Comparison of ENCODE assay signal across 1 cellular context in the genomic region with DNA sequence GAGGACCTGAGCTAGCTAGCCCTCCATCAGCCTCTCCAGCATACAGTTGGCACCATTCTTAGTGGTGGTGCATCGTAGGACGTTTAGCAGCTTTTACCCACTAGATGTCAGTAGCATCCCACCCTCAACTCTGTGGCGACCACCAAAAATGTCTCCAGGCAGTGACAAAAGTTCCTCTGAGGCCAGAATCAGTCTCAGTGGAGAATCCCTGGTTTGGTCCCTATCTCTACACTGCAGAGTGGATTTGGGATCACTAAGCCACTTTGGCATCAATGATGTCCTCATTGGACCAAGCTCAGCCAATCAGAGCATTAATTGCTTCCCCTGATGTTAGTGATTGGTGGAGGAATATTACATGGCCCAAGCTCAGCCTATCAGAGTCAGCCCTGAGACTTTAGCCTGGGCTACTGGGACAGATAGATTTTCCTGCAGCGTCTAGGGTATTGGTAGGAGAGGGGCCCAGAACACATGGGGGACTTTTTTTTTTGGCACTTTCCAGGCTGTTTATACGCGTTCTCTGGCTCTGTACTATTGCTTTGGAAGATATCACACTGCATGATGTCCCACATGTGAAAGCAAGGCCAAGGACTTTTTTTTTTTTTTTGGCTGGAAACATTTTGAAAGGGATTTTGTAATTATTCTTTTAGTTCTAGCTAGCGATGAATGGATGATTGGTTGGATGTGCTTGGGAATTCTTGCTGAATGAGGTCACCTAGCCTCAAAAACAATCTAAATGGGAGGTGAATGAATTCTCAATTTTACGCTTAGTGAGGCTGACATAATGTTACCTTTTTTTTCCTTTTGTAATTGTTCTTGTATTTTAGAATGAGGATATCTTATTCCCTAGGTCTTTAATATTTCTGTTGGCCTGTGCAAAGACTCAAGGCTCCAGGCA.
TF ChIP-seq lines count a peak whose summit lies in the region.

No MANE protein-coding gene starts in this region.

TF ChIP-seq in GM23338, 12 proteins besides CTCF, POLR2A, EP300 and RAD21 (continued from another document):
- TF ChIP-seq, protein P1, sequence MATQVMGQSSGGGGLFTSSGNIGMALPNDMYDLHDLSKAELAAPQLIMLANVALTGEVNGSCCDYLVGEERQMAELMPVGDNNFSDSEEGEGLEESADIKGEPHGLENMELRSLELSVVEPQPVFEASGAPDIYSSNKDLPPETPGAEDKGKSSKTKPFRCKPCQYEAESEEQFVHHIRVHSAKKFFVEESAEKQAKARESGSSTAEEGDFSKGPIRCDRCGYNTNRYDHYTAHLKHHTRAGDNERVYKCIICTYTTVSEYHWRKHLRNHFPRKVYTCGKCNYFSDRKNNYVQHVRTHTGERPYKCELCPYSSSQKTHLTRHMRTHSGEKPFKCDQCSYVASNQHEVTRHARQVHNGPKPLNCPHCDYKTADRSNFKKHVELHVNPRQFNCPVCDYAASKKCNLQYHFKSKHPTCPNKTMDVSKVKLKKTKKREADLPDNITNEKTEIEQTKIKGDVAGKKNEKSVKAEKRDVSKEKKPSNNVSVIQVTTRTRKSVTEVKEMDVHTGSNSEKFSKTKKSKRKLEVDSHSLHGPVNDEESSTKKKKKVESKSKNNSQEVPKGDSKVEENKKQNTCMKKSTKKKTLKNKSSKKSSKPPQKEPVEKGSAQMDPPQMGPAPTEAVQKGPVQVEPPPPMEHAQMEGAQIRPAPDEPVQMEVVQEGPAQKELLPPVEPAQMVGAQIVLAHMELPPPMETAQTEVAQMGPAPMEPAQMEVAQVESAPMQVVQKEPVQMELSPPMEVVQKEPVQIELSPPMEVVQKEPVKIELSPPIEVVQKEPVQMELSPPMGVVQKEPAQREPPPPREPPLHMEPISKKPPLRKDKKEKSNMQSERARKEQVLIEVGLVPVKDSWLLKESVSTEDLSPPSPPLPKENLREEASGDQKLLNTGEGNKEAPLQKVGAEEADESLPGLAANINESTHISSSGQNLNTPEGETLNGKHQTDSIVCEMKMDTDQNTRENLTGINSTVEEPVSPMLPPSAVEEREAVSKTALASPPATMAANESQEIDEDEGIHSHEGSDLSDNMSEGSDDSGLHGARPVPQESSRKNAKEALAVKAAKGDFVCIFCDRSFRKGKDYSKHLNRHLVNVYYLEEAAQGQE (IDR thresholded peaks at IDR 0.05; ENCODE audit: unreplicated experiment): no peak
- TF ChIP-seq STAT1 (IDR thresholded peaks at IDR 0.05; ENCODE audit: unreplicated experiment) (no peak), ZNF114 (CRISPR knock-in tag; IDR thresholded peaks at IDR 0.05) (no peak), POLR2AphosphoS5 (IDR thresholded peaks at IDR 0.05; ENCODE audit: low read depth) (no peak), EZH2 (IDR thresholded peaks at IDR 0.05; ENCODE audit: low read depth, unreplicated experiment) (no peak)
- TF ChIP-seq, protein P2, sequence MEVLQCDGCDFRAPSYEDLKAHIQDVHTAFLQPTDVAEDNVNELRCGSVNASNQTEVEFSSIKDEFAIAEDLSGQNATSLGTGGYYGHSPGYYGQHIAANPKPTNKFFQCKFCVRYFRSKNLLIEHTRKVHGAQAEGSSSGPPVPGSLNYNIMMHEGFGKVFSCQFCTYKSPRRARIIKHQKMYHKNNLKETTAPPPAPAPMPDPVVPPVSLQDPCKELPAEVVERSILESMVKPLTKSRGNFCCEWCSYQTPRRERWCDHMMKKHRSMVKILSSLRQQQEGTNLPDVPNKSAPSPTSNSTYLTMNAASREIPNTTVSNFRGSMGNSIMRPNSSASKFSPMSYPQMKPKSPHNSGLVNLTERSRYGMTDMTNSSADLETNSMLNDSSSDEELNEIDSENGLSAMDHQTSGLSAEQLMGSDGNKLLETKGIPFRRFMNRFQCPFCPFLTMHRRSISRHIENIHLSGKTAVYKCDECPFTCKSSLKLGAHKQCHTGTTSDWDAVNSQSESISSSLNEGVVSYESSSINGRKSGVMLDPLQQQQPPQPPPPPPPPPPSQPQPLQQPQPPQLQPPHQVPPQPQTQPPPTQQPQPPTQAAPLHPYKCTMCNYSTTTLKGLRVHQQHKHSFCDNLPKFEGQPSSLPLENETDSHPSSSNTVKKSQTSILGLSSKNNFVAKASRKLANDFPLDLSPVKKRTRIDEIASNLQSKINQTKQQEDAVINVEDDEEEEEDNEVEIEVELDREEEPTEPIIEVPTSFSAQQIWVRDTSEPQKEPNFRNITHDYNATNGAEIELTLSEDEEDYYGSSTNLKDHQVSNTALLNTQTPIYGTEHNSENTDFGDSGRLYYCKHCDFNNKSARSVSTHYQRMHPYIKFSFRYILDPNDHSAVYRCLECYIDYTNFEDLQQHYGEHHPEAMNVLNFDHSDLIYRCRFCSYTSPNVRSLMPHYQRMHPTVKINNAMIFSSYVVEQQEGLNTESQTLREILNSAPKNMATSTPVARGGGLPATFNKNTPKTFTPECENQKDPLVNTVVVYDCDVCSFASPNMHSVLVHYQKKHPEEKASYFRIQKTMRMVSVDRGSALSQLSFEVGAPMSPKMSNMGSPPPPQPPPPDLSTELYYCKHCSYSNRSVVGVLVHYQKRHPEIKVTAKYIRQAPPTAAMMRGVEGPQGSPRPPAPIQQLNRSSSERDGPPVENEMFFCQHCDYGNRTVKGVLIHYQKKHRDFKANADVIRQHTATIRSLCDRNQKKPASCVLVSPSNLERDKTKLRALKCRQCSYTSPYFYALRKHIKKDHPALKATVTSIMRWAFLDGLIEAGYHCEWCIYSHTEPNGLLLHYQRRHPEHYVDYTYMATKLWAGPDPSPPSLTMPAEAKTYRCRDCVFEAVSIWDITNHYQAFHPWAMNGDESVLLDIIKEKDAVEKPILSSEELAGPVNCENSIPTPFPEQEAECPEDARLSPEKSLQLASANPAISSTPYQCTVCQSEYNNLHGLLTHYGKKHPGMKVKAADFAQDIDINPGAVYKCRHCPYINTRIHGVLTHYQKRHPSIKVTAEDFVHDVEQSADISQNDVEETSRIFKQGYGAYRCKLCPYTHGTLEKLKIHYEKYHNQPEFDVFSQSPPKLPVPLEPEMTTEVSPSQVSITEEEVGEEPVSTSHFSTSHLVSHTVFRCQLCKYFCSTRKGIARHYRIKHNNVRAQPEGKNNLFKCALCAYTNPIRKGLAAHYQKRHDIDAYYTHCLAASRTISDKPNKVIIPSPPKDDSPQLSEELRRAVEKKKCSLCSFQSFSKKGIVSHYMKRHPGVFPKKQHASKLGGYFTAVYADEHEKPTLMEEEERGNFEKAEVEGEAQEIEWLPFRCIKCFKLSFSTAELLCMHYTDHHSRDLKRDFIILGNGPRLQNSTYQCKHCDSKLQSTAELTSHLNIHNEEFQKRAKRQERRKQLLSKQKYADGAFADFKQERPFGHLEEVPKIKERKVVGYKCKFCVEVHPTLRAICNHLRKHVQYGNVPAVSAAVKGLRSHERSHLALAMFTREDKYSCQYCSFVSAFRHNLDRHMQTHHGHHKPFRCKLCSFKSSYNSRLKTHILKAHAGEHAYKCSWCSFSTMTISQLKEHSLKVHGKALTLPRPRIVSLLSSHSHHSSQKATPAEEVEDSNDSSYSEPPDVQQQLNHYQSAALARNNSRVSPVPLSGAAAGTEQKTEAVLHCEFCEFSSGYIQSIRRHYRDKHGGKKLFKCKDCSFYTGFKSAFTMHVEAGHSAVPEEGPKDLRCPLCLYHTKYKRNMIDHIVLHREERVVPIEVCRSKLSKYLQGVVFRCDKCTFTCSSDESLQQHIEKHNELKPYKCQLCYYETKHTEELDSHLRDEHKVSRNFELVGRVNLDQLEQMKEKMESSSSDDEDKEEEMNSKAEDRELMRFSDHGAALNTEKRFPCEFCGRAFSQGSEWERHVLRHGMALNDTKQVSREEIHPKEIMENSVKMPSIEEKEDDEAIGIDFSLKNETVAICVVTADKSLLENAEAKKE (CRISPR knock-in tag; IDR thresholded peaks at IDR 0.05): no peak
